1 cellular context compared by ENCODE assay signal in genomic region chr6:11230158-11231107, GRCh38.
A peak's percentile ranks its signal among the peaks of the same experiment; 100 is the strongest.
TF ChIP-seq lines count a peak whose summit lies in the region.

No MANE protein-coding gene starts in this region.

TF ChIP-seq in HepG2, 621 proteins besides CTCF, POLR2A, EP300 and RAD21 (continued from another document and continues in another):
- TF ChIP-seq RARA (CRISPR knock-in tag; IDR thresholded peaks at IDR 0.05) (no peak), ZSCAN9 (CRISPR knock-in tag; IDR thresholded peaks at IDR 0.05; ENCODE audit: borderline replicate concordance) (no peak), ZMAT5 (CRISPR knock-in tag; IDR thresholded peaks at IDR 0.05; ENCODE audit: borderline replicate concordance, low read depth) (no peak), ZNF260 (CRISPR knock-in tag; IDR thresholded peaks at IDR 0.05; ENCODE audit: borderline replicate concordance, low read depth) (no peak), ZBTB1 (CRISPR knock-in tag; IDR thresholded peaks at IDR 0.05; ENCODE audit: borderline replicate concordance) (no peak), ONECUT2 (CRISPR knock-in tag; IDR thresholded peaks at IDR 0.05) (no peak), NKX3-1 (CRISPR knock-in tag; IDR thresholded peaks at IDR 0.05) (0 out of 2 replicates have a peak, but pooled peaks have one; percentile 23), ZFX (CRISPR knock-in tag; IDR thresholded peaks at IDR 0.05; ENCODE audit: low read depth) (no peak), MAZ (IDR thresholded peaks at IDR 0.05; ENCODE audit: borderline replicate concordance, low read depth, low read length) (no peak), MAZ (CRISPR knock-in tag; IDR thresholded peaks at IDR 0.05; ENCODE audit: low read depth) (no peak), RFXAP (CRISPR knock-in tag; IDR thresholded peaks at IDR 0.05; ENCODE audit: borderline replicate concordance) (no peak), FOXO1 (CRISPR knock-in tag; IDR thresholded peaks at IDR 0.05) (no peak), POLR2G (IDR thresholded peaks at IDR 0.05; ENCODE audit: low read depth, low read length) (peak; percentile 64), PAX8 (CRISPR knock-in tag; IDR thresholded peaks at IDR 0.05; ENCODE audit: borderline replicate concordance) (no peak), ZNF720 (CRISPR knock-in tag; IDR thresholded peaks at IDR 0.05) (no peak), ZBTB20 (CRISPR knock-in tag; IDR thresholded peaks at IDR 0.05; ENCODE audit: borderline replicate concordance, low read depth) (no peak), NR2C2 (CRISPR knock-in tag; IDR thresholded peaks at IDR 0.05; ENCODE audit: borderline replicate concordance) (no peak), PRDM15 (CRISPR knock-in tag; IDR thresholded peaks at IDR 0.05) (no peak), ZNF10 (CRISPR knock-in tag; IDR thresholded peaks at IDR 0.05; ENCODE audit: borderline replicate concordance, low read depth) (no peak), THAP11 (CRISPR knock-in tag; IDR thresholded peaks at IDR 0.05) (0 out of 2 replicates have a peak, but pooled peaks have one; percentile 10), ZNF33B (CRISPR knock-in tag; IDR thresholded peaks at IDR 0.05) (no peak), PLRG1 (conservative IDR thresholded peaks at IDR 0.05) (no peak), KIAA2018 (CRISPR knock-in tag; IDR thresholded peaks at IDR 0.05; ENCODE audit: borderline replicate concordance) (no peak), NRL (CRISPR knock-in tag; IDR thresholded peaks at IDR 0.05; ENCODE audit: borderline replicate concordance) (no peak), HOXA5 (CRISPR knock-in tag; IDR thresholded peaks at IDR 0.05) (peak; percentile 52; the same call in 1 of the 2 replicates), ZNF574 (CRISPR knock-in tag; IDR thresholded peaks at IDR 0.05) (no peak), ZBTB14 (CRISPR knock-in tag; IDR thresholded peaks at IDR 0.05) (no peak), ZNF550 (CRISPR knock-in tag; IDR thresholded peaks at IDR 0.05; ENCODE audit: borderline replicate concordance) (no peak), NAIF1 (CRISPR knock-in tag; IDR thresholded peaks at IDR 0.05; ENCODE audit: borderline replicate concordance) (no peak), ZNF530 (CRISPR knock-in tag; IDR thresholded peaks at IDR 0.05; ENCODE audit: low read depth) (no peak), ZNF280B (CRISPR knock-in tag; IDR thresholded peaks at IDR 0.05; ENCODE audit: borderline replicate concordance) (no peak), PHF21A (CRISPR knock-in tag; IDR thresholded peaks at IDR 0.05) (no peak), NR2F1 (CRISPR knock-in tag; IDR thresholded peaks at IDR 0.05) (no peak), TCF7L2 (IDR thresholded peaks at IDR 0.05; ENCODE audit: low read depth, low read length) (no peak), CREB3 (CRISPR knock-in tag; IDR thresholded peaks at IDR 0.05) (no peak), FUBP1 (CRISPR knock-in tag; IDR thresholded peaks at IDR 0.05; ENCODE audit: borderline replicate concordance) (no peak), MXD4 (CRISPR knock-in tag; IDR thresholded peaks at IDR 0.05) (no peak), IRF2 (CRISPR knock-in tag; IDR thresholded peaks at IDR 0.05) (no peak), SP4 (CRISPR knock-in tag; IDR thresholded peaks at IDR 0.05) (no peak), HBP1 (CRISPR knock-in tag; IDR thresholded peaks at IDR 0.05; ENCODE audit: low read depth) (no peak)
